Comparison of ENCODE assay signal across 11 cellular contexts in the genomic region with DNA sequence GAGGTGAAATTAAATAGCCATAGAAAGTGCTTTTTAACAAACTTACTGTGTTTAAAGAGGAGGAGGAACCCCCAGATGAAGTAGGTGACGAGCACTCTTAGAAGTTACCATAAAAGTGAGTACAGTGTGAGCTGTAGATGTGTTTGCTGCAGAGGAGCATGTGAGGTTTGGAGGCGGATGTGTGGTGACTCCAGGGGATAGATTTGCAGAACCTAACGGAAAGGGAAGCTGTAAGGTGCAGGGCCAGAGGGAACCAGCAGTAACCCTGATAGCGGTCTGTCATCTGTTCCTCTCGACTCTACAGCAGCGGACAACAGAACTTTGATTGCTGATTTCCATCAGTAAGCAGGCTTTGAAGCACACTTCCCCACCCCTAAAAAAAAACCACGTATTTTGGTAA. TPM values are rescaled to one million over a fixed set of nuclear protein-coding genes. Genes with fewer than 3 reads are reported as not detected.
DNase-seq lines count a peak whose midpoint lies in the region.
"Had no signal": no experiment of that assay in that cellular context is flagged by ENCODE, and none has a peak within 500 bp of the region (broad histone marks: within the 10 kb centered on the region; RNA-seq: fewer than 3 reads in every experiment).

No MANE protein-coding gene starts in this region.

- peaks cover 6 to 48% (median 39%) of the 10 kb centered on the region in 5 donors for H3K4me1 ChIP-seq in subcutaneous abdominal adipose tissue (ENCODE audit: control insufficient read depth in 5 of 5, insufficient read depth in 5 of 5, low read length in 5 of 5)

- H3K36me3 Mint-ChIP-seq in activated naive CD4-positive, alpha-beta T cell treated with anti-CD3 and anti-CD28 coated beads, Interleukin-2, amount 10 ng/mL, durations not matched to agents 7 days and 5 days, result peaks cover 85% of the 10 kb centered on the region
- H3K36me3 Mint-ChIP-seq in activated CD4-positive, alpha-beta memory T cell treated with anti-CD3 and anti-CD28 coated beads, Interleukin-2, amount 10 ng/mL, durations not matched to agents 7 days and 5 days (ENCODE audit: low read depth), result peaks cover 90% of the 10 kb centered on the region
- H3K36me3 Mint-ChIP-seq in immature natural killer cell, result peaks cover 45 to 77% (median 70%) of the 10 kb centered on the region in 3 donors

- POLR2A ChIA-PET in activated CD4-positive, alpha-beta memory T cell treated with anti-CD3 and anti-CD28 coated beads, Interleukin-2, amount 10 ng/mL, durations not matched to agents 7 days and 5 days (lab: Charles Lee), result interaction anchor here (1.5 to 18.9 kb wide), 2 partner anchors 19 to 93 kb away, joined by 4 to 733 read pairs; no protein-coding TSS in a partner anchor

- peak overlapping the region; percentile 11 for H3K4me3 Mint-ChIP-seq in activated naive CD4-positive, alpha-beta T cell treated with anti-CD3 and anti-CD28 coated beads, Interleukin-2, amount 10 ng/mL, durations not matched to agents 7 days and 5 days
- H3K4me3 Mint-ChIP-seq in activated CD4-positive, alpha-beta memory T cell treated with anti-CD3 and anti-CD28 coated beads, Interleukin-2, amount 10 ng/mL, durations not matched to agents 7 days and 5 days, result peak overlapping the region; percentile 5
- H3K4me3 Mint-ChIP-seq in immature natural killer cell, result peak overlapping the region; percentile 50 to 97 (median 66)
- H3K4me3 Mint-ChIP-seq: GM23338 had no signal

- no peaks in the 10 kb centered on the region for H3K27me3 Mint-ChIP-seq in activated naive CD4-positive, alpha-beta T cell treated with anti-CD3 and anti-CD28 coated beads, Interleukin-2, amount 10 ng/mL, durations not matched to agents 7 days and 5 days
- H3K27me3 Mint-ChIP-seq in activated CD4-positive, alpha-beta memory T cell treated with anti-CD3 and anti-CD28 coated beads, Interleukin-2, amount 10 ng/mL, durations not matched to agents 7 days and 5 days, result no peaks in the 10 kb centered on the region
- H3K27me3 Mint-ChIP-seq in immature natural killer cell (ENCODE audit: low read depth in 3 of 3), result peaks cover 13 to 43% (median 27%) of the 10 kb centered on the region in 3 donors

- H3K9ac ChIP-seq in subcutaneous abdominal adipose tissue (ENCODE audit: low read length in 5 of 5), result no peak overlapping the region

- H3K27ac Mint-ChIP-seq in activated naive CD4-positive, alpha-beta T cell treated with anti-CD3 and anti-CD28 coated beads, Interleukin-2, amount 10 ng/mL, durations not matched to agents 7 days and 5 days, result peak overlapping the region; percentile 50
- H3K27ac Mint-ChIP-seq in activated CD4-positive, alpha-beta memory T cell treated with anti-CD3 and anti-CD28 coated beads, Interleukin-2, amount 10 ng/mL, durations not matched to agents 7 days and 5 days, result peak overlapping the region; percentile 63
- peak overlapping the region; percentile 78 to 100 (median 88) for H3K27ac Mint-ChIP-seq in immature natural killer cell
- H3K27ac Mint-ChIP-seq: GM23338 had no signal

- no peaks in the 10 kb centered on the region for H3K27me3 ChIP-seq in subcutaneous abdominal adipose tissue (ENCODE audit: control insufficient read depth in 5 of 5, insufficient read depth in 4 of 5, low read length in 5 of 5)

- H3K9me3 ChIP-seq in subcutaneous abdominal adipose tissue (ENCODE audit: control insufficient read depth in 5 of 5, low read length in 5 of 5), result no peaks in the 10 kb centered on the region

- H3K36me3 ChIP-seq in subcutaneous abdominal adipose tissue (ENCODE audit: control insufficient read depth in 5 of 5, insufficient read depth in 5 of 5, low read length in 5 of 5), result peaks cover 38 to 71% (median 63%) of the 10 kb centered on the region in 5 donors

- H3K4me1 Mint-ChIP-seq in activated naive CD4-positive, alpha-beta T cell treated with anti-CD3 and anti-CD28 coated beads, Interleukin-2, amount 10 ng/mL, durations not matched to agents 7 days and 5 days, result peaks cover 59% of the 10 kb centered on the region
- H3K4me1 Mint-ChIP-seq in activated CD4-positive, alpha-beta memory T cell treated with anti-CD3 and anti-CD28 coated beads, Interleukin-2, amount 10 ng/mL, durations not matched to agents 7 days and 5 days, result peaks cover 60% of the 10 kb centered on the region
- peaks cover 78 to 87% of the 10 kb centered on the region in 2 donors for H3K4me1 Mint-ChIP-seq in immature natural killer cell

- peak overlapping the region; percentile 8 for H3K27ac ChIP-seq in subcutaneous abdominal adipose tissue (ENCODE audit: low read depth, low read length)

- DNase-seq in activated naive CD4-positive, alpha-beta T cell treated with anti-CD3 and anti-CD28 coated beads, Interleukin-2, amount 10 ng/mL, durations not matched to agents 7 days and 5 days, result peak; percentile 41
- DNase-seq in activated naive CD4-positive, alpha-beta T cell treated with anti-CD3 and anti-CD28 coated beads, Interleukin-2, amount 50 U/mL, for 16 hours, result no peak
- peak; percentile 26 for DNase-seq in activated CD4-positive, alpha-beta memory T cell treated with anti-CD3 and anti-CD28 coated beads, Interleukin-2, amount 10 ng/mL, durations not matched to agents 7 days and 5 days
- DNase-seq in immature natural killer cell, result peak in 2 of 3 donors; percentile 36 to 37
- DNase-seq in putamen (ENCODE audit: low spot score), result no peak
- no peak for DNase-seq in T1000 (lab: John Stamatoyannopoulos, UW)
- DNase-seq in NCI-H510A treated with DMSO at 0.1 percent for 48 hours (lab: John Stamatoyannopoulos, UW), result no peak
- DNase-seq: effector memory CD4-positive, alpha-beta T cell; NCI-H2227 treated with DMSO at 0.1 percent for 48 hours had no signal

- no peaks in the 10 kb centered on the region for H3K9me3 Mint-ChIP-seq in activated naive CD4-positive, alpha-beta T cell treated with anti-CD3 and anti-CD28 coated beads, Interleukin-2, amount 10 ng/mL, durations not matched to agents 7 days and 5 days
- H3K9me3 Mint-ChIP-seq in activated CD4-positive, alpha-beta memory T cell treated with anti-CD3 and anti-CD28 coated beads, Interleukin-2, amount 10 ng/mL, durations not matched to agents 7 days and 5 days, result no peaks in the 10 kb centered on the region
- H3K9me3 Mint-ChIP-seq in immature natural killer cell, result peaks cover 0 to 2% (median 0%) of the 10 kb centered on the region in 6 donors
- H3K9me3 Mint-ChIP-seq: GM23338 had no signal

- CTCF ChIA-PET in activated naive CD4-positive, alpha-beta T cell treated with anti-CD3 and anti-CD28 coated beads, Interleukin-2, amount 10 ng/mL, durations not matched to agents 7 days and 5 days (lab: Charles Lee), result interaction anchor here (1.0 to 1.8 kb wide), 2 partner anchors 19 to 295 kb away, joined by 6 to 8 read pairs; no protein-coding TSS in a partner anchor
- CTCF ChIA-PET in activated CD4-positive, alpha-beta memory T cell treated with anti-CD3 and anti-CD28 coated beads, Interleukin-2, amount 10 ng/mL, durations not matched to agents 7 days and 5 days (lab: Charles Lee), result interaction anchor here (0.7 to 2.1 kb wide), 2 partner anchors 61 to 117 kb away, joined by 3 to 5 read pairs; no protein-coding TSS in a partner anchor

- no peak overlapping the region for H3K4me3 ChIP-seq in subcutaneous abdominal adipose tissue (ENCODE audit: low read depth in 1 of 5, low read length in 5 of 5)
- H3K4me3 ChIP-seq: GM23338 had no signal

RNA-seq across cellular contexts. Expression of a gene that starts 5.2 kb away (rescaled TPM):
- 100 to 1,000 TPM; 901 TPM for total RNA-seq in activated CD4-positive, alpha-beta memory T cell treated with anti-CD3 and anti-CD28 coated beads, Interleukin-2, amount 10 ng/mL, durations not matched to agents 7 days and 5 days
- polyA plus RNA-seq in immature natural killer cell, result 1,000 to 10,000 TPM; 3,313 to 3,849 (median 3,365) TPM

Comparison
In these comparisons a context has a peak if more than half of its experiments do, and no peak if none do; other contexts are left out.
1. DNase-seq: peak in activated naive CD4-positive, alpha-beta T cell treated with anti-CD3 and anti-CD28 coated beads, Interleukin-2, amount 10 ng/mL, durations not matched to agents 7 days and 5 days (single experiment), activated CD4-positive, alpha-beta memory T cell treated with anti-CD3 and anti-CD28 coated beads, Interleukin-2, amount 10 ng/mL, durations not matched to agents 7 days and 5 days (single experiment) and immature natural killer cell (2 of 3); none in activated naive CD4-positive, alpha-beta T cell treated with anti-CD3 and anti-CD28 coated beads, Interleukin-2, amount 50 U/mL, for 16 hours (single experiment), putamen (single experiment), T1000 (single experiment) and NCI-H510A treated with DMSO at 0.1 percent for 48 hours (single experiment).
2. H3K4me3 Mint-ChIP-seq: peak in every context shown above with its lines; median percentile 66 in immature natural killer cell; 11 in activated naive CD4-positive, alpha-beta T cell treated with anti-CD3 and anti-CD28 coated beads, Interleukin-2, amount 10 ng/mL, durations not matched to agents 7 days and 5 days; 5 in activated CD4-positive, alpha-beta memory T cell treated with anti-CD3 and anti-CD28 coated beads, Interleukin-2, amount 10 ng/mL, durations not matched to agents 7 days and 5 days.
3. Peak in every context shown above with its lines, with median percentiles within 50 percentile points of each other: H3K27ac Mint-ChIP-seq.